Comparison of ENCODE assay signal across 22 cellular contexts in genomic region chr15:85838655-85839054, GRCh38. TPM values are rescaled to one million over a fixed set of nuclear protein-coding genes. Genes with fewer than 3 reads are reported as not detected.
A peak's percentile ranks its signal among the peaks of the same experiment; 100 is the strongest.
DNase-seq lines count a peak whose midpoint lies in the region; ATAC-seq, FAIRE-seq and TF ChIP-seq lines count a peak whose summit lies in the region.
"Had no signal": no experiment of that assay in that cellular context is flagged by ENCODE, and none has a peak within 500 bp of the region (broad histone marks: within the 10 kb centered on the region; RNA-seq: fewer than 3 reads in every experiment).

No MANE protein-coding gene starts in this region.

- H4K20me1 ChIP-seq in astrocyte (ENCODE audit: insufficient read depth, low read length) (no peaks in the 10 kb centered on the region), keratinocyte (ENCODE audit: control insufficient read depth, extremely low read depth, insufficient read depth, low read length) (no peaks in the 10 kb centered on the region), MM.1S (ENCODE audit: insufficient read depth, low read length) (no peaks in the 10 kb centered on the region)

- H3K27me3 Mint-ChIP-seq in astrocyte (ENCODE audit: low read depth, unreplicated experiment) (peaks cover 7% of the 10 kb centered on the region), nephron progenitor cell (ENCODE audit: low read depth, poor library complexity) (peaks cover 6% of the 10 kb centered on the region)

- H3K9me3 ChIP-seq in astrocyte (ENCODE audit: insufficient read depth, low read depth, low read length), result no peaks in the 10 kb centered on the region
- H3K9me3 ChIP-seq in keratinocyte (ENCODE audit: control insufficient read depth, low read depth, low read length), result no peaks in the 10 kb centered on the region
- H3K9me3 ChIP-seq in tibial artery, result no peaks in the 10 kb centered on the region
- no peaks in the 10 kb centered on the region for H3K9me3 ChIP-seq in MM.1S (replicated peaks; ENCODE audit: insufficient read depth, low read length)

- H3K27ac ChIP-seq in astrocyte (ENCODE audit: low read depth, low read length) (no peak overlapping the region), keratinocyte (ENCODE audit: control insufficient read depth, insufficient read depth, low read length) (no peak overlapping the region), tibial artery (no peak overlapping the region), MM.1S (ENCODE audit: low read length) (no peak overlapping the region)

- no peak overlapping the region for H3K4me2 ChIP-seq in astrocyte (ENCODE audit: low read length)
- H3K4me2 ChIP-seq in keratinocyte (ENCODE audit: control insufficient read depth, extremely low read depth, insufficient read depth, low read depth, low read length), result no peak overlapping the region
- no peak overlapping the region for H3K4me2 ChIP-seq in MM.1S (ENCODE audit: low read depth, low read length)

- H3K9ac ChIP-seq in astrocyte (ENCODE audit: low read length), result no peak overlapping the region
- no peak overlapping the region for H3K9ac ChIP-seq in keratinocyte (ENCODE audit: control insufficient read depth, extremely low read depth, insufficient read depth, low read length)
- H3K9ac ChIP-seq in MM.1S (ENCODE audit: low read length), result no peak overlapping the region

- H3K27me3 ChIP-seq in astrocyte (ENCODE audit: insufficient read depth, low read length) (peaks cover 2% of the 10 kb centered on the region), keratinocyte (ENCODE audit: control insufficient read depth, extremely low read depth, insufficient read depth, low read length) (no peaks in the 10 kb centered on the region), tibial artery (peaks cover 0 to 8% of the 10 kb centered on the region in 2 donors), MM.1S (replicated peaks; ENCODE audit: insufficient read depth, low read length) (no peaks in the 10 kb centered on the region)

- no peak for ATAC-seq in HG03280 (IDR thresholded peaks at IDR 0.05; ENCODE audit: unreplicated experiment)

- H3K36me3 Mint-ChIP-seq in astrocyte (ENCODE audit: low read depth, unreplicated experiment), result no peaks in the 10 kb centered on the region
- H3K36me3 Mint-ChIP-seq in nephron progenitor cell (ENCODE audit: low read depth), result no peaks in the 10 kb centered on the region
- H3K36me3 Mint-ChIP-seq: CD8-positive, alpha-beta memory T cell had no signal

- H3K4me1 ChIP-seq in astrocyte (ENCODE audit: insufficient read depth, low read length), result peaks cover 4% of the 10 kb centered on the region
- H3K4me1 ChIP-seq in keratinocyte (ENCODE audit: control insufficient read depth, extremely low read depth, insufficient read depth, low read length), result peaks cover 8% of the 10 kb centered on the region
- H3K4me1 ChIP-seq in tibial artery, result peaks cover 0 to 10% (median 6%) of the 10 kb centered on the region in 4 donors
- no peaks in the 10 kb centered on the region for H3K4me1 ChIP-seq in MM.1S (ENCODE audit: low read length)

- H3K9me2 ChIP-seq in MM.1S (replicated peaks; ENCODE audit: insufficient read depth, low read length), result no peaks in the 10 kb centered on the region

- H3K9me1 ChIP-seq in keratinocyte (ENCODE audit: control insufficient read depth, extremely low read depth, insufficient read depth, low read length), result no peaks in the 10 kb centered on the region

- H3K27ac Mint-ChIP-seq in astrocyte (ENCODE audit: unreplicated experiment) (peak overlapping the region; percentile 15), nephron progenitor cell (no peak overlapping the region)

- no peaks in the 10 kb centered on the region for H3K36me3 ChIP-seq in astrocyte (ENCODE audit: insufficient read depth, low read length)
- no peaks in the 10 kb centered on the region for H3K36me3 ChIP-seq in keratinocyte (ENCODE audit: control insufficient read depth in 2 of 2, extremely low read depth in 1 of 2, insufficient read depth in 2 of 2, low read length in 2 of 2)
- no peaks in the 10 kb centered on the region for H3K36me3 ChIP-seq in tibial artery
- no peaks in the 10 kb centered on the region for H3K36me3 ChIP-seq in MM.1S (replicated peaks; ENCODE audit: insufficient read depth, low read length)

- TF ChIP-seq CTCF in astrocyte (IDR thresholded peaks at IDR 0.05; ENCODE audit: insufficient read depth, low read depth, low read length) (no peak), keratinocyte (optimal IDR thresholded peaks at IDR 0.05 in 1 of 3, IDR thresholded peaks at IDR 0.05 in 1 of 3, conservative IDR thresholded peaks at IDR 0.05 in 1 of 3; ENCODE audit: extremely low read depth in 1 of 3, insufficient read depth in 2 of 3, low read length in 3 of 3) (no peak), nephron progenitor cell (IDR thresholded peaks at IDR 0.05) (no peak), tibial artery (IDR thresholded peaks at IDR 0.05) (no peak), MM.1S (IDR thresholded peaks at IDR 0.05; ENCODE audit: low read length) (no peak)

- H3K4me3 ChIP-seq in astrocyte (ENCODE audit: insufficient read depth, low read depth, low read length) (no peak overlapping the region), keratinocyte (ENCODE audit: control insufficient read depth in 2 of 3, extremely low read depth in 1 of 3, insufficient read depth in 2 of 3, low read depth in 1 of 3, low read length in 3 of 3) (no peak overlapping the region), tibial artery (no peak overlapping the region), MM.1S (ENCODE audit: low read length) (no peak overlapping the region)

- no peaks in the 10 kb centered on the region; the same call in 1 of the 2 replicates for H3F3A ChIP-seq in MM.1S (ENCODE audit: insufficient read depth, low read length)

- dilution Hi-C loops in keratinocyte (cut with MboI; ENCODE audit: extremely low pct_ligation_motif_present, low sequenced_read_pairs), result no loop called here

- intact Hi-C loops in tibial artery (cut with DNase I; ENCODE audit: low total_unique reads), result loop anchor here (10.0 kb wide), 1 partner anchor 354 kb away; no protein-coding TSS in a partner anchor

- H3K4me1 Mint-ChIP-seq in astrocyte (ENCODE audit: low read depth, unreplicated experiment) (no peaks in the 10 kb centered on the region), nephron progenitor cell (peaks cover 12% of the 10 kb centered on the region)

- no peaks in the 10 kb centered on the region for H3K9me3 Mint-ChIP-seq in astrocyte (ENCODE audit: unreplicated experiment)
- H3K9me3 Mint-ChIP-seq in nephron progenitor cell, result no peaks in the 10 kb centered on the region
- H3K9me3 Mint-ChIP-seq: CD8-positive, alpha-beta memory T cell had no signal

- FAIRE-seq in astrocyte (lab: Jason Lieb, UNC), result no peak
- FAIRE-seq in keratinocyte (lab: Jason Lieb, UNC), result no peak
- FAIRE-seq: GM12892, GM18507 had no signal

- no peaks in the 10 kb centered on the region for H3K79me2 ChIP-seq in astrocyte (ENCODE audit: insufficient read depth, low read length)
- no peaks in the 10 kb centered on the region for H3K79me2 ChIP-seq in keratinocyte (ENCODE audit: control insufficient read depth, insufficient read depth, low read length)
- no peaks in the 10 kb centered on the region for H3K79me2 ChIP-seq in MM.1S (ENCODE audit: low read length)

- DNase-seq in astrocyte (ENCODE audit: low read depth) (no peak), keratinocyte (ENCODE audit: low read depth, low spot score) (no peak), nephron progenitor cell (no peak), tibial artery (no peak), kidney tubule cell (ENCODE audit: low spot score) (no peak), MM.1S (no peak)
- DNase-seq: ACHN; C1 segment of cervical spinal cord; CD8-positive, alpha-beta memory T cell; DMS79; KG1; MV-4-11; NCI-H1417; NCI-H187; NCI-H2107; NCI-H510A; NCI-H774; RPMI8226; SHP77 treated with DMSO at 0.1 percent for 48 hours had no signal

- H3K4me3 Mint-ChIP-seq in astrocyte (ENCODE audit: unreplicated experiment) (no peak overlapping the region), nephron progenitor cell (peak overlapping the region; percentile 6)
- H3K4me3 Mint-ChIP-seq: CD8-positive, alpha-beta memory T cell had no signal

- H2AFZ ChIP-seq in astrocyte (ENCODE audit: low read depth, low read length) (no peak overlapping the region), keratinocyte (ENCODE audit: control insufficient read depth, low read length) (peak overlapping the region; percentile 13), MM.1S (ENCODE audit: low read length) (no peak overlapping the region)

RNA-seq across cellular contexts. Expression of gene KLHL25, which starts 43.9 kb away (rescaled TPM):
- 4.7 and 5.6 TPM in 2 replicates for total RNA-seq in astrocyte
- 2.1 to 4.4 TPM (median 2.7 TPM) in 3 replicates for polyA plus RNA-seq in keratinocyte
- polyA plus RNA-seq in keratinocyte (2011; ENCODE audit: low read depth), result 0.60 TPM
- polyA plus RNA-seq in keratinocyte (2011; cell fraction: cytosol; rRNA removed), result 1.5 and 2.4 TPM in 2 replicates
- 5.1 and 6.5 TPM in 2 replicates for polyA plus RNA-seq in keratinocyte (2011; cell fraction: nucleus; rRNA removed)
- polyA plus RNA-seq in keratinocyte (2012; ENCODE audit: low replicate concordance), result 2.7 and 2.8 TPM in 2 replicates
- 3.1 to 7.2 TPM (median 4.1 TPM) in 3 replicates for polyA minus RNA-seq in keratinocyte
- 3.3 TPM for polyA minus RNA-seq in keratinocyte (2011; cell fraction: cytosol; rRNA and poly(A)+ RNA removed)
- 5.3 and 5.4 TPM in 2 replicates for polyA minus RNA-seq in keratinocyte (2011; cell fraction: nucleus; rRNA and poly(A)+ RNA removed)
